18 cellular contexts compared by ENCODE assay signal in genomic region chr11:33292306-33292705, GRCh38. TPM values are rescaled to one million over a fixed set of nuclear protein-coding genes. Genes with fewer than 3 reads are reported as not detected.
A peak's percentile ranks its signal among the peaks of the same experiment; 100 is the strongest.
DNase-seq lines count a peak whose midpoint lies in the region; ATAC-seq and TF ChIP-seq lines count a peak whose summit lies in the region.
"Had no signal": no experiment of that assay in that cellular context is flagged by ENCODE, and none has a peak within 500 bp of the region (broad histone marks: within the 10 kb centered on the region; RNA-seq: fewer than 3 reads in every experiment).

No MANE protein-coding gene starts in this region.

- H3F3A ChIP-seq in GM23248 (ENCODE audit: insufficient read depth) = peaks cover under 1% of the 10 kb centered on the region; the same call in 1 of the 2 replicates

- H3K27me3 ChIP-seq in gastroesophageal sphincter (no peaks in the 10 kb centered on the region), tibial artery (no peaks in the 10 kb centered on the region), GM23248 (replicated peaks; ENCODE audit: insufficient read depth) (no peaks in the 10 kb centered on the region)
- H3K27me3 ChIP-seq: BLaER1 had no signal

- intact Hi-C loops in tibial artery (cut with DNase I; ENCODE audit: low total_unique reads) = no loop called here

- peaks cover 100% of the 10 kb centered on the region for H3K79me2 ChIP-seq in GM23248 (ENCODE audit: insufficient read depth)

- H3K9me3 Mint-ChIP-seq in activated T-cell treated with anti-CD3 and anti-CD28 coated beads, Interleukin-2, amount 50 U/mL, for 72 hours = no peaks in the 10 kb centered on the region
- H3K9me3 Mint-ChIP-seq in activated T-cell treated with anti-CD3 and anti-CD28 coated beads, Interleukin-2, amount 50 U/mL, for 4 hours = no peaks in the 10 kb centered on the region
- peaks cover 9% of the 10 kb centered on the region for H3K9me3 Mint-ChIP-seq in nephron progenitor cell

- DNase-seq in activated T-cell treated with anti-CD3 and anti-CD28 coated beads, Interleukin-2, amount 50 U/mL, for 72 hours = no peak
- no peak for DNase-seq in activated T-cell treated with anti-CD3 and anti-CD28 coated beads, Interleukin-2, amount 50 U/mL, for 4 hours
- DNase-seq in nephron progenitor cell = peak; percentile 33
- DNase-seq in tibial artery = no peak
- no peak for DNase-seq in KBM-7
- no peak for DNase-seq in GM23248
- DNase-seq: EL; MV-4-11; NCI-H1436; NCI-H2081 treated with DMSO at 0.1 percent for 48 hours; NCI-H226; NCI-H526; NK-92 treated with Interleukin-12 subunit alpha and Interleukin-12 subunit beta, amount 100 ng/mL, for 24 hours had no signal

- peaks cover 28% of the 10 kb centered on the region for H4K20me1 ChIP-seq in GM23248 (ENCODE audit: insufficient read depth)

- H3K4me3 Mint-ChIP-seq in activated T-cell treated with anti-CD3 and anti-CD28 coated beads, Interleukin-2, amount 50 U/mL, for 72 hours = no peak overlapping the region
- no peak overlapping the region for H3K4me3 Mint-ChIP-seq in activated T-cell treated with anti-CD3 and anti-CD28 coated beads, Interleukin-2, amount 50 U/mL, for 4 hours
- H3K4me3 Mint-ChIP-seq in nephron progenitor cell = no peak overlapping the region

- WGBS in gastroesophageal sphincter (ENCODE audit: low coverage in 1 of 2), 2 donors = 69 to 72% methylated on average over 2 of the region's 2 CpGs
- 80 to 82% methylated on average over 2 of the region's 2 CpGs for WGBS in GM23248 (ENCODE audit: low coverage in 1 of 2, low lambda C conversion rate in 2 of 2, missing lambda C conversion rate in 2 of 2), 2 experiments

- peaks cover 9% of the 10 kb centered on the region for H3K4me1 Mint-ChIP-seq in activated T-cell treated with anti-CD3 and anti-CD28 coated beads, Interleukin-2, amount 50 U/mL, for 72 hours (ENCODE audit: low read depth)
- H3K4me1 Mint-ChIP-seq in activated T-cell treated with anti-CD3 and anti-CD28 coated beads, Interleukin-2, amount 50 U/mL, for 4 hours (ENCODE audit: low read depth) = peaks cover 42% of the 10 kb centered on the region
- H3K4me1 Mint-ChIP-seq in nephron progenitor cell = peaks cover 26% of the 10 kb centered on the region

- no peak for ATAC-seq in activated T-cell treated with anti-CD3 and anti-CD28 coated beads, Interleukin-2, amount 50 U/mL, for 72 hours (replicated peaks in 1 of 2)
- ATAC-seq in activated T-cell treated with anti-CD3 and anti-CD28 coated beads, Interleukin-2, amount 50 U/mL, for 4 hours = no peak
- no peak for ATAC-seq in gastroesophageal sphincter
- ATAC-seq in HG03460 (IDR thresholded peaks at IDR 0.05; ENCODE audit: unreplicated experiment) = no peak

- H3K9me2 ChIP-seq in GM23248 (ENCODE audit: insufficient read depth) = no peaks in the 10 kb centered on the region

- H3K36me3 ChIP-seq in gastroesophageal sphincter (peaks cover 0 to 9% of the 10 kb centered on the region in 2 donors), tibial artery (peaks cover 0 to 7% (median 0%) of the 10 kb centered on the region in 3 donors), GM23248 (ENCODE audit: low read depth) (peaks cover 10% of the 10 kb centered on the region; the same call in 1 of the 2 replicates)

- no peak for TF ChIP-seq CTCF in gastroesophageal sphincter (IDR thresholded peaks at IDR 0.05)
- no peak for TF ChIP-seq CTCF in nephron progenitor cell (IDR thresholded peaks at IDR 0.05)
- no peak for TF ChIP-seq CTCF in tibial artery (IDR thresholded peaks at IDR 0.05)

- H3K9me3 ChIP-seq in gastroesophageal sphincter (no peaks in the 10 kb centered on the region), tibial artery (no peaks in the 10 kb centered on the region), GM23248 (ENCODE audit: low read depth) (no peaks in the 10 kb centered on the region)
- H3K9me3 ChIP-seq: HAP-1 had no signal

- H2AFZ ChIP-seq in GM23248 = no peak overlapping the region

- in situ Hi-C loops in KBM-7 (cut with MboI; ENCODE audit: low pct_unique_long_range_greater_than_20kb, low sequenced_read_pairs) = no loop called here
- in situ Hi-C loops in GM23248 (cut with MboI) = no loop called here

- H3K27me3 Mint-ChIP-seq in activated T-cell treated with anti-CD3 and anti-CD28 coated beads, Interleukin-2, amount 50 U/mL, for 72 hours (ENCODE audit: low read depth) = no peaks in the 10 kb centered on the region
- H3K27me3 Mint-ChIP-seq in activated T-cell treated with anti-CD3 and anti-CD28 coated beads, Interleukin-2, amount 50 U/mL, for 4 hours (ENCODE audit: low read depth) = no peaks in the 10 kb centered on the region
- H3K27me3 Mint-ChIP-seq in nephron progenitor cell (ENCODE audit: low read depth, poor library complexity) = no peaks in the 10 kb centered on the region

- H3K9ac ChIP-seq in GM23248 = no peak overlapping the region
- H3K9ac ChIP-seq: BLaER1 had no signal

- H3K4me2 ChIP-seq in GM23248 (ENCODE audit: unreplicated experiment) = no peak overlapping the region
- H3K4me2 ChIP-seq: BLaER1 had no signal

- TF ChIP-seq EP300 in gastroesophageal sphincter (IDR thresholded peaks at IDR 0.05) = no peak

- H3K4me3 ChIP-seq in gastroesophageal sphincter = no peak overlapping the region
- no peak overlapping the region for H3K4me3 ChIP-seq in tibial artery
- H3K4me3 ChIP-seq in GM23248 = no peak overlapping the region
- H3K4me3 ChIP-seq: BLaER1, HAP-1 had no signal

- H3K27ac ChIP-seq in gastroesophageal sphincter (peak overlapping the region; percentile 76 to 86 (median 77)), tibial artery (peak overlapping the region; percentile 47 to 59), GM23248 (no peak overlapping the region)
- H3K27ac ChIP-seq: 22Rv1, BLaER1 had no signal

- TF ChIP-seq POLR2A in gastroesophageal sphincter (IDR thresholded peaks at IDR 0.05) = no peak

- peak overlapping the region; percentile 60 for H3K27ac Mint-ChIP-seq in activated T-cell treated with anti-CD3 and anti-CD28 coated beads, Interleukin-2, amount 50 U/mL, for 72 hours
- H3K27ac Mint-ChIP-seq in nephron progenitor cell = peak overlapping the region; percentile 11

- H3K4me1 ChIP-seq in gastroesophageal sphincter = peaks cover 4 to 91% (median 12%) of the 10 kb centered on the region in 3 donors
- H3K4me1 ChIP-seq in tibial artery = peaks cover 0 to 73% (median 20%) of the 10 kb centered on the region in 4 donors
- peaks cover 11% of the 10 kb centered on the region; the same call in 1 of the 2 replicates for H3K4me1 ChIP-seq in GM23248 (ENCODE audit: insufficient read depth)
- H3K4me1 ChIP-seq: BLaER1 had no signal

- H3K36me3 Mint-ChIP-seq in activated T-cell treated with anti-CD3 and anti-CD28 coated beads, Interleukin-2, amount 50 U/mL, for 72 hours (ENCODE audit: insufficient read depth in 2 of 2) = peaks cover 3 to 6% of the 10 kb centered on the region in 2 donors
- H3K36me3 Mint-ChIP-seq in activated T-cell treated with anti-CD3 and anti-CD28 coated beads, Interleukin-2, amount 50 U/mL, for 4 hours (ENCODE audit: insufficient read depth) = peaks cover 32% of the 10 kb centered on the region
- H3K36me3 Mint-ChIP-seq in nephron progenitor cell (ENCODE audit: low read depth) = peaks cover 52% of the 10 kb centered on the region

RNA-seq across cellular contexts. Expression of gene HIPK3, which starts 35.1 kb away (rescaled TPM):
- total RNA-seq in activated T-cell treated with anti-CD3 and anti-CD28 coated beads, Interleukin-2, amount 50 U/mL, for 72 hours = 10 to 100 TPM; 34.0 to 40.8 TPM
- 10 to 100 TPM; 34.6 to 39.3 (median 34.7) TPM for total RNA-seq in activated T-cell treated with anti-CD3 and anti-CD28 coated beads, Interleukin-2, amount 50 U/mL, for 4 hours
- total RNA-seq in gastroesophageal sphincter = 100 to 1,000 TPM; 292 to 331 (median 308) TPM
- total RNA-seq in GM23248 (2014; rRNA removed; shearing (Covaris generic)) = 72.1 and 82.9 TPM in 2 replicates
- polyA plus RNA-seq in GM23248 (2016; fragmentation: Nextera tagmentation; extraction: Ambion mirVana) = 16.5 and 17.8 TPM in 2 replicates
